ENCODE assay signal across 8 cellular contexts in the genomic region with DNA sequence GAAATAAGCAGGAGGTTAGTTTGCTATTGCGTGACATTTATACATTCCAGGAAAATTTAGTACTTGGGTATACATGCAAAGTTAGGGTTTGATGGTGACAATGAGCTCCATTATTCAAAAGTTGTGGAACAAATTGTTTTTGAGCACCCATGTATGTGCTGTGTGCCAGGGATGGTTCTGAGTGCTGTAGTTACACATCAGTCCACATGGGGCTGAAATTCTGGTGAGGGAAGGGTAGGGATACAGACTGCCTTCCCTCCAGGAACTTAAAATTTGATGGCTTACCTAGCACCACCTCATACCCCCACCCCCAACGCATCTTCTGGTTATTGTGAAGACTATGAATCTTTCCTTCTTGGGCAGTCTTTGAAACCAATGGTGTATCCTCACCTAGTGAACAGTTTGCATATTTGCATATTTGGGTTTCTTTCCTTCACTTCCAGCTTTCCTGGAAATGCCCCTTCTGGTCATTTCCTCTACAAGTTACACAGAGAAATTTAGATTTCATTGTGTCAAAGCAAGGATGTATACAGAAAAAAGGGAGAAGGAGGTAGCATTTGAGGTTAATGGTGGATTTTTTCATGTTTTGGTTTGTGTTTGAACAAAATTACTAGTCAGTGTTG.
DNase-seq lines count a peak whose midpoint lies in the region; ATAC-seq and TF ChIP-seq lines count a peak whose summit lies in the region.

No MANE protein-coding gene starts in this region.

- peak; percentile 18 to 57 for DNase-seq in NCI-H524 (lab: John Stamatoyannopoulos, UW)
- no peak for DNase-seq in NCI-H524 treated with DMSO at 0.1 percent for 48 hours (lab: John Stamatoyannopoulos, UW)
- no peak for DNase-seq in Panc1 (ENCODE audit: low read depth, low spot score)
- peak in 1 of 2 donors; percentile 45 for DNase-seq in foreskin keratinocyte
- peak; percentile 83 for DNase-seq in superior temporal gyrus (ENCODE audit: extremely low spot score)
- DNase-seq in activated CD4-positive, alpha-beta memory T cell treated with anti-CD3 and anti-CD28 coated beads, Interleukin-2, amount 10 ng/mL, durations not matched to agents 7 days and 5 days: no peak

- H3K27me3 Mint-ChIP-seq in activated CD4-positive, alpha-beta memory T cell treated with anti-CD3 and anti-CD28 coated beads, Interleukin-2, amount 10 ng/mL, durations not matched to agents 7 days and 5 days: peaks cover 48% of the 10 kb centered on the region

- H3K4me3 ChIP-seq in Panc1 (ENCODE audit: low read depth in 2 of 2, low read length in 2 of 2): peak overlapping the region in 1 of 2 experiments; percentile 71; a peak in 3 of 4 replicates

- no peak overlapping the region for H3K4me3 Mint-ChIP-seq in activated CD4-positive, alpha-beta memory T cell treated with anti-CD3 and anti-CD28 coated beads, Interleukin-2, amount 10 ng/mL, durations not matched to agents 7 days and 5 days

- no peaks in the 10 kb centered on the region for H3K9me3 ChIP-seq in Panc1 (ENCODE audit: control insufficient read depth, insufficient read depth, low read depth, low read length)

- POLR2A ChIA-PET in Panc1 (lab: Charles Lee): no interaction called here
- POLR2A ChIA-PET in activated CD4-positive, alpha-beta memory T cell treated with anti-CD3 and anti-CD28 coated beads, Interleukin-2, amount 10 ng/mL, durations not matched to agents 7 days and 5 days (lab: Charles Lee): no interaction called here

- TSS peak; percentile 60 for BruUV-seq in Panc1 (replicated peaks; lab: Mats Ljungman, UMichigan)

- H3K27ac ChIP-seq in Panc1 (ENCODE audit: low read length) (no peak overlapping the region), foreskin keratinocyte (no peak overlapping the region)

- intact Hi-C loops in Panc1 (cut with micrococcal nuclease; ENCODE audit: unreplicated experiment): loop anchor here (5.0 kb wide), 1 partner anchor 41 kb away; no protein-coding TSS in a partner anchor

- H3K36me3 Mint-ChIP-seq in activated CD4-positive, alpha-beta memory T cell treated with anti-CD3 and anti-CD28 coated beads, Interleukin-2, amount 10 ng/mL, durations not matched to agents 7 days and 5 days (ENCODE audit: low read depth): no peaks in the 10 kb centered on the region

- no peaks in the 10 kb centered on the region for H3K27me3 ChIP-seq in Panc1 (ENCODE audit: control insufficient read depth, insufficient read depth, low read length)
- H3K27me3 ChIP-seq in foreskin keratinocyte: no peaks in the 10 kb centered on the region

- H3K27ac Mint-ChIP-seq in activated CD4-positive, alpha-beta memory T cell treated with anti-CD3 and anti-CD28 coated beads, Interleukin-2, amount 10 ng/mL, durations not matched to agents 7 days and 5 days: no peak overlapping the region

- H3K9me3 Mint-ChIP-seq in activated CD4-positive, alpha-beta memory T cell treated with anti-CD3 and anti-CD28 coated beads, Interleukin-2, amount 10 ng/mL, durations not matched to agents 7 days and 5 days: no peaks in the 10 kb centered on the region

- no peaks in the 10 kb centered on the region for H3K36me3 ChIP-seq in Panc1 (ENCODE audit: control insufficient read depth, insufficient read depth, low read length)

- H3K4me1 ChIP-seq in Panc1 (ENCODE audit: control insufficient read depth, insufficient read depth, low read length) (peaks cover 19% of the 10 kb centered on the region), foreskin keratinocyte (peaks cover 19% of the 10 kb centered on the region)

- ATAC-seq in Panc1 (no peak), foreskin keratinocyte (no peak), GM19467 (IDR thresholded peaks at IDR 0.05; ENCODE audit: unreplicated experiment) (no peak), HG03571 (IDR thresholded peaks at IDR 0.05; ENCODE audit: unreplicated experiment) (no peak)

- TF ChIP-seq CTCF in Panc1 (IDR thresholded peaks at IDR 0.05): peak; percentile 77
- TF ChIP-seq CTCF in foreskin keratinocyte (conservative IDR thresholded peaks at IDR 0.05): peak; percentile 61

- peaks cover 15% of the 10 kb centered on the region for H3K4me1 Mint-ChIP-seq in activated CD4-positive, alpha-beta memory T cell treated with anti-CD3 and anti-CD28 coated beads, Interleukin-2, amount 10 ng/mL, durations not matched to agents 7 days and 5 days

- CTCF ChIA-PET in Panc1 (lab: Charles Lee): interaction anchor here (0.8 to 1.2 kb wide), 2 partner anchors 20 to 48 kb away, joined by 3 to 5 read pairs; no protein-coding TSS in a partner anchor
- CTCF ChIA-PET in activated CD4-positive, alpha-beta memory T cell treated with anti-CD3 and anti-CD28 coated beads, Interleukin-2, amount 10 ng/mL, durations not matched to agents 7 days and 5 days (lab: Charles Lee): interaction anchor here (1.4 kb wide), 1 partner anchor 16 kb away, joined by 3 read pairs; no protein-coding TSS in a partner anchor

- in situ Hi-C loops in Panc1 (cut with HindIII; ENCODE audit: low pct_unique_long_range_greater_than_20kb, low sequenced_read_pairs): no loop called here

Comparison
In these comparisons a context has a peak if more than half of its experiments do, and no peak if none do; other contexts are left out.
1. DNase-seq: peak in NCI-H524 (2 of 2) and superior temporal gyrus (single experiment); none in NCI-H524 treated with DMSO at 0.1 percent for 48 hours (single experiment), Panc1 (single experiment) and activated CD4-positive, alpha-beta memory T cell treated with anti-CD3 and anti-CD28 coated beads, Interleukin-2, amount 10 ng/mL, durations not matched to agents 7 days and 5 days (single experiment).